In the genomic region with DNA sequence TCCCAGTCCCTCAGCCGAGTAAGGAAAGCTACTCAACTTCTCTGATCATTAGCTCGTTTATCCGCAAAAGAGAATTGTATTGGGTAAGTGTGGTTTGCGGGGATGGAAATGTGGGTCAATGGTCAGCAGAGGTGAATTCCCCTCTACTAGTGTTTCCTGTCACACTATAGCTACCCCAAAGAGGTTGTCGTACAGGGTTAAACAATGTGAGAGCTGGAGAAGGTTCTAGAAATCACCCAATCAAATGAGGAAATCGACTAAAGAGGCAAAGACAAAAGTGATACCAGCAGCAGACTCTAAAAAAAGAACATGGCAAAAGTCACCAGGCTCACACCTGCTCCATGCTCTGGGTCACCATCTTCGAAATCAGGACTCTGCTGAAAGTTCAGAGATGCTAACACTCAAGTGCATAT, we compare ENCODE assay signal across 8 cellular contexts.
DNase-seq lines count a peak whose midpoint lies in the region; ATAC-seq and TF ChIP-seq lines count a peak whose summit lies in the region.

No MANE protein-coding gene starts in this region.

- H3K27ac Mint-ChIP-seq in CD8-positive, alpha-beta memory T cell: peak overlapping the region; percentile 90 to 99 (median 94)
- H3K27ac Mint-ChIP-seq in activated naive CD4-positive, alpha-beta T cell treated with anti-CD3 and anti-CD28 coated beads, Interleukin-2, amount 50 U/mL, for 72 hours: peak overlapping the region; percentile 95 to 98
- no peak overlapping the region for H3K27ac Mint-ChIP-seq in H9

- H3K4me2 ChIP-seq in H9 (ENCODE audit: insufficient read depth, insufficient read length, low read length): no peak overlapping the region

- no peak for TF ChIP-seq CTCF in H9 (conservative IDR thresholded peaks at IDR 0.05)

- CTCF ChIA-PET in CD8-positive, alpha-beta memory T cell (lab: Charles Lee): interaction anchor here (0.8 to 1.9 kb wide), 12 partner anchors 11 to 208 kb away, joined by 3 to 8 read pairs (median 4); a partner anchor contains a TSS

- H3K4ac ChIP-seq in H9 (ENCODE audit: low read depth, low read length): no peak overlapping the region

- no peak overlapping the region for H4K5ac ChIP-seq in H9 (ENCODE audit: insufficient read length, low read depth, low read length)

- H2AFZ ChIP-seq in H9 (ENCODE audit: low read length): no peak overlapping the region

- no peak overlapping the region for H3T11ph ChIP-seq in H9 (ENCODE audit: low read length)

- ATAC-seq in GM19372 (IDR thresholded peaks at IDR 0.05; ENCODE audit: low read depth, unreplicated experiment): peak; percentile 91
- peak; percentile 82 for ATAC-seq in HG03159 (IDR thresholded peaks at IDR 0.05; ENCODE audit: unreplicated experiment)
- ATAC-seq in activated naive CD4-positive, alpha-beta T cell treated with anti-CD3 and anti-CD28 coated beads, Interleukin-2, amount 50 U/mL, for 72 hours: peak; percentile 69 to 75
- ATAC-seq in left cardiac atrium: no peak

- no peaks in the 10 kb centered on the region for H3K79me2 ChIP-seq in H9 (ENCODE audit: insufficient read depth, low read length)

- H3K9ac ChIP-seq in H9 (ENCODE audit: extremely low read depth, insufficient read length, low read length): no peak overlapping the region

- H3K14ac ChIP-seq in H9 (ENCODE audit: insufficient read depth, low read length): no peak overlapping the region

- H3K4me3 Mint-ChIP-seq in CD8-positive, alpha-beta memory T cell: peak overlapping the region; percentile 29 to 87 (median 73)
- H3K4me3 Mint-ChIP-seq in H9: no peak overlapping the region

- no peaks in the 10 kb centered on the region for H3K36me3 ChIP-seq in CD8-positive, alpha-beta memory T cell (ENCODE audit: insufficient read depth, low read length)

- H3K27ac ChIP-seq in CD8-positive, alpha-beta memory T cell (ENCODE audit: low read depth, low read length): peak overlapping the region; percentile 33
- no peak overlapping the region for H3K27ac ChIP-seq in H9 (ENCODE audit: insufficient read length, low read depth, low read length)

- H4K91ac ChIP-seq in H9 (ENCODE audit: insufficient read length, low read depth, low read length): no peak overlapping the region

- H3K4me1 ChIP-seq in CD8-positive, alpha-beta memory T cell (ENCODE audit: insufficient read depth, low read length): peaks cover 53% of the 10 kb centered on the region
- H3K4me1 ChIP-seq in H9 (ENCODE audit: insufficient read depth, low read length): no peaks in the 10 kb centered on the region

- H3K27me3 Mint-ChIP-seq in CD8-positive, alpha-beta memory T cell: no peaks in the 10 kb centered on the region
- no peaks in the 10 kb centered on the region for H3K27me3 Mint-ChIP-seq in H9 (ENCODE audit: low read depth)

- no peaks in the 10 kb centered on the region for H3K9me3 ChIP-seq in CD8-positive, alpha-beta memory T cell (ENCODE audit: low read length)
- H3K9me3 ChIP-seq in H9 (ENCODE audit: control insufficient read depth, low read depth, low read length): no peaks in the 10 kb centered on the region

- H2AK5ac ChIP-seq in H9 (ENCODE audit: insufficient read length, low read length): no peak overlapping the region

- H3K23ac ChIP-seq in H9 (ENCODE audit: insufficient read length, low read depth, low read length): no peak overlapping the region

- peaks cover 54 to 68% (median 59%) of the 10 kb centered on the region in 3 donors for H3K4me1 Mint-ChIP-seq in CD8-positive, alpha-beta memory T cell
- H3K4me1 Mint-ChIP-seq in H9: no peaks in the 10 kb centered on the region; a peak in 1 of 4 replicates

- H3K27me3 ChIP-seq in CD8-positive, alpha-beta memory T cell (ENCODE audit: insufficient read depth, low read length, poor library complexity, severe bottlenecking): no peaks in the 10 kb centered on the region
- no peaks in the 10 kb centered on the region for H3K27me3 ChIP-seq in H9 (ENCODE audit: insufficient read depth, low read length)

- no peak overlapping the region for H2BK15ac ChIP-seq in H9 (ENCODE audit: low read depth, low read length)

- WGBS in H9 (ENCODE audit: extremely low coverage, insufficient read length, low lambda C conversion rate): no CpG with 5 or more reads among the region's 7 CpGs

- intact Hi-C loops in left cardiac atrium (cut with DNase I): no loop called here

- H4K8ac ChIP-seq in H9 (replicated peaks; ENCODE audit: insufficient read length, low read depth, low read length): no peak overlapping the region

- DNase-seq in CD8-positive, alpha-beta memory T cell: peak in 4 of 5 donors; percentile 20 to 56 (median 36)
- DNase-seq in activated naive CD4-positive, alpha-beta T cell treated with anti-CD3 and anti-CD28 coated beads, Interleukin-2, amount 50 U/mL, for 72 hours (ENCODE audit: low spot score in 2 of 2): no peak
- DNase-seq in NCI-H2081 treated with DMSO at 0.1 percent for 48 hours (lab: John Stamatoyannopoulos, UW): no peak
- no peak for DNase-seq in NCI-H1092 (lab: John Stamatoyannopoulos, UW)
- no peak for DNase-seq in left cardiac atrium
- no peak for DNase-seq in H9

- no peak overlapping the region for H2BK12ac ChIP-seq in H9 (ENCODE audit: insufficient read length, low read depth, low read length)

- H3K56ac ChIP-seq in H9 (ENCODE audit: insufficient read length, low read depth, low read length): no peak overlapping the region

- no peak overlapping the region for H2BK20ac ChIP-seq in H9 (ENCODE audit: low read depth, low read length, poor library complexity, severe bottlenecking)

- no peaks in the 10 kb centered on the region for H3K23me2 ChIP-seq in H9 (ENCODE audit: insufficient read length, low read depth, low read length, poor library complexity, severe bottlenecking)

- no peak overlapping the region for H3K18ac ChIP-seq in H9 (ENCODE audit: insufficient read length, low read depth, low read length)

- no peaks in the 10 kb centered on the region for H4K20me1 ChIP-seq in H9 (ENCODE audit: control insufficient read depth, insufficient read depth, insufficient read length)

- H2BK5ac ChIP-seq in H9 (ENCODE audit: insufficient read length, low read length): no peak overlapping the region

- peaks cover 0 to 6% (median 3%) of the 10 kb centered on the region in 3 donors for H3K36me3 Mint-ChIP-seq in CD8-positive, alpha-beta memory T cell
- H3K36me3 Mint-ChIP-seq in activated naive CD4-positive, alpha-beta T cell treated with anti-CD3 and anti-CD28 coated beads, Interleukin-2, amount 50 U/mL, for 72 hours: no peaks in the 10 kb centered on the region
- H3K36me3 Mint-ChIP-seq in H9 (ENCODE audit: insufficient read depth in 1 of 3, low read depth in 3 of 3): no peaks in the 10 kb centered on the region

- no peak overlapping the region for H2BK120ac ChIP-seq in H9 (ENCODE audit: low read depth, low read length, poor library complexity, severe bottlenecking)

- H3K79me1 ChIP-seq in H9 (ENCODE audit: insufficient read depth, low read depth, low read length, poor library complexity, severe bottlenecking): no peaks in the 10 kb centered on the region

- POLR2A ChIA-PET in CD8-positive, alpha-beta memory T cell (lab: Charles Lee): interaction anchor here (0.6 to 1.7 kb wide), 6 partner anchors 10 to 169 kb away, joined by 3 to 10 read pairs (median 3); a partner anchor contains a TSS

- H3K4me3 ChIP-seq in CD8-positive, alpha-beta memory T cell (ENCODE audit: low read length): peak overlapping the region; percentile 9

- H3K9me3 Mint-ChIP-seq in CD8-positive, alpha-beta memory T cell: no peaks in the 10 kb centered on the region
- H3K9me3 Mint-ChIP-seq in activated naive CD4-positive, alpha-beta T cell treated with anti-CD3 and anti-CD28 coated beads, Interleukin-2, amount 50 U/mL, for 72 hours: no peaks in the 10 kb centered on the region
- no peaks in the 10 kb centered on the region for H3K9me3 Mint-ChIP-seq in H9

Comparison
In these comparisons a context has a peak if more than half of its experiments do, and no peak if none do; other contexts are left out.
1. DNase-seq: peak in CD8-positive, alpha-beta memory T cell (4 of 5); none in activated naive CD4-positive, alpha-beta T cell treated with anti-CD3 and anti-CD28 coated beads, Interleukin-2, amount 50 U/mL, for 72 hours (0 of 2), NCI-H2081 treated with DMSO at 0.1 percent for 48 hours (single experiment), NCI-H1092 (single experiment), left cardiac atrium (single experiment) and H9 (single experiment).
2. H3K27ac Mint-ChIP-seq: peak in CD8-positive, alpha-beta memory T cell (8 of 8) and activated naive CD4-positive, alpha-beta T cell treated with anti-CD3 and anti-CD28 coated beads, Interleukin-2, amount 50 U/mL, for 72 hours (2 of 2); none in H9 (0 of 3).
3. H3K4me3 Mint-ChIP-seq: peak in CD8-positive, alpha-beta memory T cell (7 of 7); none in H9 (0 of 2).
4. ATAC-seq: peak in GM19372 (single experiment), HG03159 (single experiment) and activated naive CD4-positive, alpha-beta T cell treated with anti-CD3 and anti-CD28 coated beads, Interleukin-2, amount 50 U/mL, for 72 hours (2 of 2); none in left cardiac atrium (0 of 2).